In genomic region chr7:106487892-106488291, GRCh38 we compare ENCODE assay signal across 9 cellular contexts.
"Had no signal": no experiment of that assay in that cellular context is flagged by ENCODE, and none has a peak within 500 bp of the region (broad histone marks: within the 10 kb centered on the region; RNA-seq: fewer than 3 reads in every experiment).

No MANE protein-coding gene starts in this region.

- H3K9me3 ChIP-seq: HAP-1 had no signal

- FAIRE-seq: K562 had no signal

- H3K27ac ChIP-seq: GM23248, HL-60 had no signal

- H3K36me3 ChIP-seq: HAP-1 had no signal

- H3K4me3 ChIP-seq: GM23248, HAP-1, K562 had no signal

- DNase-seq: GM23248, GOT3, H7, IMR-90, KG1 had no signal

- H3K4me1 ChIP-seq: HAP-1 had no signal

- ATAC-seq: HCT116, K562 had no signal
